Comparison of ENCODE assay signal across 1 cellular context in the genomic region with DNA sequence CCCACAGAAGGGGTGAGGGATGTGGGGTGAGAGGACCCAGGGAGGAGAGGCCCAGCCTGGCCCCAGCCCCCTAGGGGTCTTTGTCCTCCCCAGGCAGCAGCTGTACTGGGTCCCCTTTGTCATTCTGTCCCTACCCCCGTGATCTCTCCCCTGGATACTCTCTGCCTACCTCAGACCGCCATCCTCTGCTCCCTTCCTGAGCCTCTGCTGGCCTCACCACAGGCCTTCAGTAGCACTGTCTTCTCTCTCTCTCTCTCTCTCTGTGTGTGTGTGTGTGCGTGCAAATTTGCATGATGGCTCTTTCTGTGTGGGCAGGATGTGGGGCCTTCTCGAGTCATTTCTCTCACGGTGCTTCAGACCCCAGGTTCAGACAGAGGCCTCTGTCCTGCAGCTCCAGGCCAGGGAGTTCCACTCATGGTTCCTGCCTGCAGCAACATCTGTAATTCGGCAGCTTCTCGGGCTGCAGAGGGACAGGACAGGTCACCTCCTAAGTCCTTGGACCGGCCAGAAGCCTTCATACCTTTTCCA.
TF ChIP-seq lines count a peak whose summit lies in the region.

No MANE protein-coding gene starts in this region.

TF ChIP-seq in H1, 55 proteins besides CTCF, POLR2A, EP300 and RAD21 (continued from another document):
- TF ChIP-seq CEBPB (IDR thresholded peaks at IDR 0.05; ENCODE audit: low read depth, low read length) (no peak), SIN3A (conservative IDR thresholded peaks at IDR 0.05 in 1 of 2, IDR thresholded peaks at IDR 0.05 in 1 of 2; ENCODE audit: low read depth in 1 of 2, low read length in 2 of 2) (no peak), TCF12 (IDR thresholded peaks at IDR 0.05; ENCODE audit: low read depth, low read length) (no peak), SIRT6 (IDR thresholded peaks at IDR 0.05; ENCODE audit: low read length) (no peak), RNF2 (IDR thresholded peaks at IDR 0.05; ENCODE audit: borderline replicate concordance, low read depth, low read length, missing control alignments, poor library complexity, severe bottlenecking) (no peak), CHD1 (IDR thresholded peaks at IDR 0.05; ENCODE audit: low read depth, low read length) (no peak), NRF1 (IDR thresholded peaks at IDR 0.05; ENCODE audit: low read depth, low read length) (no peak), JUND (IDR thresholded peaks at IDR 0.05; ENCODE audit: low read length) (no peak), KDM1A (IDR thresholded peaks at IDR 0.05; ENCODE audit: borderline replicate concordance, low read length) (no peak)
- TF ChIP-seq, protein P1, sequence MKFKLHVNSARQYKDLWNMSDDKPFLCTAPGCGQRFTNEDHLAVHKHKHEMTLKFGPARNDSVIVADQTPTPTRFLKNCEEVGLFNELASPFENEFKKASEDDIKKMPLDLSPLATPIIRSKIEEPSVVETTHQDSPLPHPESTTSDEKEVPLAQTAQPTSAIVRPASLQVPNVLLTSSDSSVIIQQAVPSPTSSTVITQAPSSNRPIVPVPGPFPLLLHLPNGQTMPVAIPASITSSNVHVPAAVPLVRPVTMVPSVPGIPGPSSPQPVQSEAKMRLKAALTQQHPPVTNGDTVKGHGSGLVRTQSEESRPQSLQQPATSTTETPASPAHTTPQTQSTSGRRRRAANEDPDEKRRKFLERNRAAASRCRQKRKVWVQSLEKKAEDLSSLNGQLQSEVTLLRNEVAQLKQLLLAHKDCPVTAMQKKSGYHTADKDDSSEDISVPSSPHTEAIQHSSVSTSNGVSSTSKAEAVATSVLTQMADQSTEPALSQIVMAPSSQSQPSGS (IDR thresholded peaks at IDR 0.05; ENCODE audit: low read length) = no peak
- TF ChIP-seq, protein P2, sequence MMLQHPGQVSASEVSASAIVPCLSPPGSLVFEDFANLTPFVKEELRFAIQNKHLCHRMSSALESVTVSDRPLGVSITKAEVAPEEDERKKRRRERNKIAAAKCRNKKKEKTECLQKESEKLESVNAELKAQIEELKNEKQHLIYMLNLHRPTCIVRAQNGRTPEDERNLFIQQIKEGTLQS (IDR thresholded peaks at IDR 0.05; ENCODE audit: insufficient read depth, low read depth, low read length) = no peak
- TF ChIP-seq, protein P3, sequence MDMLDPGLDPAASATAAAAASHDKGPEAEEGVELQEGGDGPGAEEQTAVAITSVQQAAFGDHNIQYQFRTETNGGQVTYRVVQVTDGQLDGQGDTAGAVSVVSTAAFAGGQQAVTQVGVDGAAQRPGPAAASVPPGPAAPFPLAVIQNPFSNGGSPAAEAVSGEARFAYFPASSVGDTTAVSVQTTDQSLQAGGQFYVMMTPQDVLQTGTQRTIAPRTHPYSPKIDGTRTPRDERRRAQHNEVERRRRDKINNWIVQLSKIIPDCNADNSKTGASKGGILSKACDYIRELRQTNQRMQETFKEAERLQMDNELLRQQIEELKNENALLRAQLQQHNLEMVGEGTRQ (IDR thresholded peaks at IDR 0.05; ENCODE audit: low read length) = no peak
TF ChIP-seq in H1: peak in this region for 0.
